23 cellular contexts compared by ENCODE assay signal in the genomic region with DNA sequence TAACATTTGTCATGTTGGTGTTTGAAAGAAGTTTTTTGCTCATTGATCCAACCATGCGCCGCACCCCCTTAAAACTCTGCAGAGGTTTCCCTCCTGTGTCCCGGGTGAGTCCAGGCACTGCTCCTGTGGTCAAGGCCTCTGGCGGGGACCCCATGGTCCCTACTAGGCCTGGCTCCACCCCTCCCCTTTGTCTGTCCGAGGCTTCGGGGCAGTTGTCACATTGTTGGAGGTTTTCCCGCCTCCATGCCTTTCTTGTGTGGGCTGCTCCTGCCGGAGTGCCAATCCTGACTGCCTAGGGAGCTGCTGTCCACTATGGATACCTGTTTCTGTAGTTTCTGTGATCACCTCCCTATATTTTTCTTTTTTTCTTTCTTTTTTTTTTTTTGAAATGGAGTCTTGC. TPM values are rescaled to one million over a fixed set of nuclear protein-coding genes. Genes with fewer than 3 reads are reported as not detected.
DNase-seq lines count a peak whose midpoint lies in the region; ATAC-seq and TF ChIP-seq lines count a peak whose summit lies in the region.
"Had no signal": no experiment of that assay in that cellular context is flagged by ENCODE, and none has a peak within 500 bp of the region (broad histone marks: within the 10 kb centered on the region; RNA-seq: fewer than 3 reads in every experiment).

No MANE protein-coding gene starts in this region.

- H4K20me1 ChIP-seq in H9 (ENCODE audit: control insufficient read depth, insufficient read depth, insufficient read length): no peaks in the 10 kb centered on the region

- H4K5ac ChIP-seq in H9 (ENCODE audit: insufficient read length, low read depth, low read length): no peak overlapping the region

- no peaks in the 10 kb centered on the region for H3K27me3 ChIP-seq in H9 (ENCODE audit: insufficient read depth, low read length)
- peaks cover 0 to 78% (median 0%) of the 10 kb centered on the region in 7 donors for H3K27me3 ChIP-seq in spleen (replicated peaks in 1 of 7)
- H3K27me3 ChIP-seq: BE2C had no signal

- H2BK12ac ChIP-seq in H9 (ENCODE audit: insufficient read length, low read depth, low read length): no peak overlapping the region

- H3K79me1 ChIP-seq in H9 (ENCODE audit: insufficient read depth, low read depth, low read length, poor library complexity, severe bottlenecking): no peaks in the 10 kb centered on the region

- no peaks in the 10 kb centered on the region for H3K9me3 Mint-ChIP-seq in H9
- H3K9me3 Mint-ChIP-seq: CD14-positive monocyte; CD4-positive, alpha-beta memory T cell had no signal

- H3K9ac ChIP-seq in H9 (ENCODE audit: extremely low read depth, insufficient read length, low read length): no peak overlapping the region

- DNase-seq in ELF-1 (ENCODE audit: low read depth, low spot score) (peak; percentile 32), H9 (peak; percentile 33), mesenteric fat pad (ENCODE audit: low spot score) (peak; percentile 73), spleen (peak; percentile 34), SW 1271 (lab: John Stamatoyannopoulos, UW) (no peak), UCSD-AML1 (lab: John Stamatoyannopoulos, UW; ENCODE audit: unreplicated experiment) (no peak)
- DNase-seq: ACHN; BE2C; CD4-positive, alpha-beta memory T cell; DMS153; DMS79; GF-D8; HFFc6; IMR-90 had no signal

- no peak overlapping the region for H2AK5ac ChIP-seq in H9 (ENCODE audit: insufficient read length, low read length)

- peaks cover 6 to 11% of the 10 kb centered on the region in 2 experiments; a peak in 2 of 4 replicates for H3K4me1 Mint-ChIP-seq in H9
- H3K4me1 Mint-ChIP-seq: CD4-positive, alpha-beta memory T cell had no signal

- no peaks in the 10 kb centered on the region for H3K9me3 ChIP-seq in H9 (ENCODE audit: control insufficient read depth, low read depth, low read length)
- H3K9me3 ChIP-seq in spleen: no peaks in the 10 kb centered on the region
- H3K9me3 ChIP-seq: BE2C had no signal

- no peaks in the 10 kb centered on the region for H3K36me3 Mint-ChIP-seq in H9 (ENCODE audit: insufficient read depth in 1 of 3, low read depth in 3 of 3)
- H3K36me3 Mint-ChIP-seq: CD14-positive monocyte; CD4-positive, alpha-beta memory T cell had no signal

- H3K4me3 ChIP-seq in spleen: no peak overlapping the region
- H3K4me3 ChIP-seq: K562 had no signal

- H3K56ac ChIP-seq in H9 (ENCODE audit: insufficient read length, low read depth, low read length): no peak overlapping the region

- H3K4me3 Mint-ChIP-seq in H9: no peak overlapping the region
- H3K4me3 Mint-ChIP-seq: CD14-positive monocyte; CD4-positive, alpha-beta memory T cell; HFFc6 had no signal

- H2BK5ac ChIP-seq in H9 (ENCODE audit: insufficient read length, low read length): no peak overlapping the region

- H3K27me3 Mint-ChIP-seq in H9 (ENCODE audit: low read depth): peaks cover 6% of the 10 kb centered on the region; the same call in 1 of the 2 replicates

- no peak overlapping the region for H3K4me2 ChIP-seq in H9 (ENCODE audit: insufficient read depth, insufficient read length, low read length)

- no peak overlapping the region for H3K23ac ChIP-seq in H9 (ENCODE audit: insufficient read length, low read depth, low read length)

- intact Hi-C loops in spleen (cut with DNase I; ENCODE audit: low total_unique reads): no loop called here

- H3K27ac ChIP-seq in H9 (ENCODE audit: insufficient read length, low read depth, low read length) (no peak overlapping the region), spleen (no peak overlapping the region)
- H3K27ac ChIP-seq: HL-60 had no signal

- no peak overlapping the region for H3K27ac Mint-ChIP-seq in H9
- H3K27ac Mint-ChIP-seq: CD14-positive monocyte; CD4-positive, alpha-beta memory T cell; HFFc6 had no signal

- no peak for ATAC-seq in GM18861 (IDR thresholded peaks at IDR 0.05; ENCODE audit: unreplicated experiment)
- ATAC-seq in GM19023 (IDR thresholded peaks at IDR 0.05; ENCODE audit: unreplicated experiment): no peak
- ATAC-seq: HCT116, K562 had no signal

- H3K79me2 ChIP-seq in H9 (ENCODE audit: insufficient read depth, low read length): no peaks in the 10 kb centered on the region

- no CpG with 5 or more reads among the region's 8 CpGs for WGBS in H9 (ENCODE audit: extremely low coverage, insufficient read length, low lambda C conversion rate)
- WGBS in spleen, 5 donors: 67 to 73% (median 68%) methylated on average over 8 of the region's 8 CpGs

- TF ChIP-seq CTCF in H9 (conservative IDR thresholded peaks at IDR 0.05) (no peak), spleen (IDR thresholded peaks at IDR 0.05 in 8 of 11, conservative IDR thresholded peaks at IDR 0.05 in 3 of 11) (no peak)

- H2AFZ ChIP-seq in H9 (ENCODE audit: low read length): no peak overlapping the region

- H4K8ac ChIP-seq in H9 (replicated peaks; ENCODE audit: insufficient read length, low read depth, low read length): no peak overlapping the region

- H3K36me3 ChIP-seq in spleen: no peaks in the 10 kb centered on the region
- H3K36me3 ChIP-seq: BE2C had no signal

- no peak overlapping the region for H3K4ac ChIP-seq in H9 (ENCODE audit: low read depth, low read length)

- H4K91ac ChIP-seq in H9 (ENCODE audit: insufficient read length, low read depth, low read length): no peak overlapping the region

- no peak overlapping the region for H3K14ac ChIP-seq in H9 (ENCODE audit: insufficient read depth, low read length)

- H3K4me1 ChIP-seq in H9 (ENCODE audit: insufficient read depth, low read length): no peaks in the 10 kb centered on the region; the same call in 1 of the 2 replicates
- no peaks in the 10 kb centered on the region for H3K4me1 ChIP-seq in spleen
- H3K4me1 ChIP-seq: BE2C had no signal

- no peak overlapping the region for H3T11ph ChIP-seq in H9 (ENCODE audit: low read length)

- TF ChIP-seq POLR2A in spleen (IDR thresholded peaks at IDR 0.05): no peak

- H2BK120ac ChIP-seq in H9 (ENCODE audit: low read depth, low read length, poor library complexity, severe bottlenecking): no peak overlapping the region

- no peak overlapping the region for H2BK15ac ChIP-seq in H9 (ENCODE audit: low read depth, low read length)

- no peaks in the 10 kb centered on the region for H3K23me2 ChIP-seq in H9 (ENCODE audit: insufficient read length, low read depth, low read length, poor library complexity, severe bottlenecking)

- no peak overlapping the region for H3K18ac ChIP-seq in H9 (ENCODE audit: insufficient read length, low read depth, low read length)

- no peak overlapping the region for H2BK20ac ChIP-seq in H9 (ENCODE audit: low read depth, low read length, poor library complexity, severe bottlenecking)

RNA-seq across cellular contexts. Expression of a gene that starts 39.8 kb away (rescaled TPM):
- total RNA-seq in H9 (2021): 0.18 and 0.28 TPM in 2 replicates
- total RNA-seq in mesenteric fat pad: not detected
- total RNA-seq in spleen: under 1 TPM in 1 of 7 donors, not detected in 6; 0.13 TPM
- under 1 TPM; 0.02 to 0.04 (median 0.03) TPM for polyA plus RNA-seq in spleen
- total RNA-seq: CD4-positive, alpha-beta memory T cell; Daoy; H4; HFFc6; HT1080; IMR-90; K562 had no signal
- polyA plus RNA-seq: CD14-positive monocyte; CD4-positive, alpha-beta memory T cell; IMR-90; K562 had no signal

Comparison
In these comparisons a context has a peak if more than half of its experiments do, and no peak if none do; other contexts are left out.
1. DNase-seq: peak in ELF-1 (single experiment), H9 (single experiment), mesenteric fat pad (single experiment) and spleen (single experiment); none in SW 1271 (0 of 2) and UCSD-AML1 (single experiment).